In the genomic region with DNA sequence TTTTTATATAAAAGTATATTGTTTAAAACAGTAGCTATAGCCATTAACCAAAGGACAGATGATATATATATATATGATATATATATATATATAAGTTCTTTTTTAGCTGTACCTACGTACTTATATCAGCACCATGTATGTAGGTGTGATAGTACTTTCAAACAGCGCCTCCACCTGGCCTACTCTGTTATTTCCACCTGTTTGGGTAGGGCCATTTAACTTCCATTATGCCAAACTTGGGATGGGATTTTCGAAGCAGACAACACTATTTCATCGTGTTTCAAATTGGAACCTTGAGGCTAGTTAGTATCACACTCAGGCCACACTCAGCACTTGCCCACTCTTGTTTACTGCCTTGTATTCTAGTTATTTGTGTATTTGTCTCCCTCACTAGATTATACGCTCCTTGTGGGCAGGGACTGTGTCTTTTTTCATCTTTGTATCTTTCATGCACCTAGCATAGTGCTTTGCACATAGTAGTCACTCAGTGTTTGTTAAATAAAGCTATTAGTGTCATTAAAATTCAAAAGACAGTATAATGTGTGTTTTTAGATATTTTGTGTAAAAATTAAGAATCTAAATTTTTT, we compare ENCODE assay signal across 1 cellular context.
TF ChIP-seq lines count a peak whose summit lies in the region.

No MANE protein-coding gene starts in this region.

TF ChIP-seq in WTC11, 78 proteins besides CTCF, POLR2A, EP300 and RAD21 (continued from another document):
- no peak for TF ChIP-seq RORB (CRISPR knock-in tag; IDR thresholded peaks at IDR 0.05)
- no peak for TF ChIP-seq FOXK1 (CRISPR knock-in tag; IDR thresholded peaks at IDR 0.05)
- no peak for TF ChIP-seq MAX (CRISPR knock-in tag; IDR thresholded peaks at IDR 0.05)
- no peak for TF ChIP-seq ERG (CRISPR knock-in tag; IDR thresholded peaks at IDR 0.05)
- no peak for TF ChIP-seq FOXJ3 (CRISPR knock-in tag; IDR thresholded peaks at IDR 0.05; ENCODE audit: borderline replicate concordance)
- no peak for TF ChIP-seq ZNF121 (CRISPR knock-in tag; IDR thresholded peaks at IDR 0.05)
- TF ChIP-seq, protein P1, sequence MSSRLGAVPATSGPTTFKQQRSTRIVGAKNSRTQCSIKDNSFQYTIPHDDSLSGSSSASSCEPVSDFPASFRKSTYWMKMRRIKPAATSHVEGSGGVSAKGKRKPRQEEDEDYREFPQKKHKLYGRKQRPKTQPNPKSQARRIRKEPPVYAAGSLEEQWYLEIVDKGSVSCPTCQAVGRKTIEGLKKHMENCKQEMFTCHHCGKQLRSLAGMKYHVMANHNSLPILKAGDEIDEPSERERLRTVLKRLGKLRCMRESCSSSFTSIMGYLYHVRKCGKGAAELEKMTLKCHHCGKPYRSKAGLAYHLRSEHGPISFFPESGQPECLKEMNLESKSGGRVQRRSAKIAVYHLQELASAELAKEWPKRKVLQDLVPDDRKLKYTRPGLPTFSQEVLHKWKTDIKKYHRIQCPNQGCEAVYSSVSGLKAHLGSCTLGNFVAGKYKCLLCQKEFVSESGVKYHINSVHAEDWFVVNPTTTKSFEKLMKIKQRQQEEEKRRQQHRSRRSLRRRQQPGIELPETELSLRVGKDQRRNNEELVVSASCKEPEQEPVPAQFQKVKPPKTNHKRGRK (CRISPR knock-in tag; IDR thresholded peaks at IDR 0.05; ENCODE audit: borderline replicate concordance) = no peak
- TF ChIP-seq ZNF423 (CRISPR knock-in tag; IDR thresholded peaks at IDR 0.05) = no peak
- TF ChIP-seq ZNF138 (CRISPR knock-in tag; conservative IDR thresholded peaks at IDR 0.05) = no peak
TF ChIP-seq in WTC11: peak in this region for 0.
